ENCODE assay signal across 26 cellular contexts in the genomic region with DNA sequence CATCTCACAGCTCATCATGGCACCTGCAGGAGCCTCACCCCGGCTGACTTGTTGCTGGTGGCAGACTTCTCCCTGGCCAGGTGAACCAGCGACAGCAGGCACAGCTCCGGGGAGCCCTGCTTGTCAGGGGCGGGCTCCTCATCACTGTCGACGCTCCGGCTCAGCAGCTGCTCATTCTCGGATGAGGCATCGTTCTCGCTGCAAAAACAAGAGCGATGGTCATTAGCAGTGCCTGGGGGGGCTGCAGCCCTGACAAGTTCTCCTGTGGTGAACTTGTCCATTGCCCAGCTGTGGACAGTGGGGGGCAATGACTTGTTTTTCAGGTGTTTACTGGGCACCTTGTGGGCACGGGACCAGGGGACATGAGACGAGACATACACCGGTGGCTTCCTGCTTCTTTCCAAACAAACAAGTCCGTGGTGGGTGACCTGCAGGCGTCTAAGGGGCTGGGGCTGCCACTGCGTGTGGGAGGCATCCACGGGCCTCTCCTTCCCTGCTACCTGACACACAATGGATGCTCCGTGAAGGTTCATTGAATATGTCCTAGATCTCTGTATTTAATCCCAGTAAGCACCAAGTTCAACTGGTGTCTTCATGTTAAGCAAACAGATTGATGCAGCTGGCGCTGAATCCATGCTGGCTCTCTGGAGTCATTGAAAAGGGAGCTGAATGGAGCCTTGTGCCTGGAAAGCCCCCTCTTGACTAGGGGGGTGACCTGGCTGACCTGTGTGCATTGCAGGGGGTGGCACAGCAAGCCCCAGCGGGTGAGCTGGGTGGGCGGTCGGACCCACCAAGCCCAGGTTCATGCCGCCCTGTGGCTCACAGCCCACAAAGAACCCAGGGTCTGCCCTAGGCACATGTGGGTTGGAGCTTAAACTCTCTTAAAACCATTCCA.
DNase-seq lines count a peak whose midpoint lies in the region.
"Had no signal": no experiment of that assay in that cellular context is flagged by ENCODE, and none has a peak within 500 bp of the region (broad histone marks: within the 10 kb centered on the region; RNA-seq: fewer than 3 reads in every experiment).

No MANE protein-coding gene starts in this region.

- H3K27me3 ChIP-seq in BLaER1 treated with 17β-estradiol and CSF1 and Interleukin-3, amounts not matched to agents 10 nM and 100 nM: no peaks in the 10 kb centered on the region
- H3K27me3 ChIP-seq: right lobe of liver had no signal

- peak overlapping the region in 7 of 11 experiments; percentile 15 to 46 (median 23); a peak in 10 of 22 replicates for H3K4me2 ChIP-seq in BLaER1 treated with 17β-estradiol and CSF1 and Interleukin-3, amounts not matched to agents 10 nM and 100 nM

- DNase-seq in NCI-H748 (lab: John Stamatoyannopoulos, UW; ENCODE audit: unreplicated experiment) (peak; percentile 7), NCI-H748 treated with DMSO at 0.1 percent for 48 hours (lab: John Stamatoyannopoulos, UW) (no peak), NCI-H146 (lab: John Stamatoyannopoulos, UW) (peak; percentile 78), islet precursor cell (peak; percentile 46), HCEC 1CT (no peak), inferior parietal cortex (ENCODE audit: extremely low spot score) (no peak), dedifferentiated amniotic fluid mesenchymal stem cell (ENCODE audit: extremely low spot score) (no peak)
- DNase-seq: ACHN; activated naive CD4-positive, alpha-beta T cell treated with anti-CD3 and anti-CD28 coated beads, Interleukin-2, amount 50 U/mL, for 16 hours; activated T-cell treated with anti-CD3 and anti-CD28 coated beads, Interleukin-2, amount 50 U/mL, for 4 hours; anterior cingulate cortex; caudate nucleus; CD4-positive, CD25-positive, alpha-beta regulatory T cell; DMS79; gastrocnemius medialis; GOT3; hypothalamus; kidney; NCI-H1930; NCI-H526; right lobe of liver; SHP77 treated with DMSO at 0.1 percent for 48 hours; stimulated activated CD4-positive, alpha-beta T cell treated with anti-CD3 and anti-CD28 coated beads, Interleukin-15, amount 100 ng/mL, for 24 hours; T-helper 1 cell had no signal

- no peaks in the 10 kb centered on the region for H3K9me3 ChIP-seq in BLaER1 treated with 17β-estradiol and CSF1 and Interleukin-3, amounts not matched to agents 10 nM and 100 nM (replicated peaks in 1 of 11)
- H3K9me3 ChIP-seq: gastrocnemius medialis, right lobe of liver had no signal

- no peaks in the 10 kb centered on the region for H3K36me3 ChIP-seq in BLaER1 treated with 17β-estradiol and CSF1 and Interleukin-3, amounts not matched to agents 10 nM and 100 nM
- H3K36me3 ChIP-seq: gastrocnemius medialis, right lobe of liver had no signal

- peaks cover 0 to 17% (median 0%) of the 10 kb centered on the region in 10 experiments; a peak in 7 of 20 replicates for H3K4me1 ChIP-seq in BLaER1 treated with 17β-estradiol and CSF1 and Interleukin-3, amounts not matched to agents 10 nM and 100 nM
- H3K4me1 ChIP-seq: gastrocnemius medialis had no signal

- H3K9ac ChIP-seq in BLaER1 treated with 17β-estradiol and CSF1 and Interleukin-3, amounts not matched to agents 10 nM and 100 nM: no peak overlapping the region

- no peaks in the 10 kb centered on the region for H4K20me1 ChIP-seq in BLaER1 treated with 17β-estradiol and CSF1 and Interleukin-3, amounts not matched to agents 10 nM and 100 nM

- no peak overlapping the region for H3K4me3 ChIP-seq in BLaER1 treated with 17β-estradiol and CSF1 and Interleukin-3, amounts not matched to agents 10 nM and 100 nM
- H3K4me3 ChIP-seq: gastrocnemius medialis, K562, right lobe of liver had no signal

- no peak overlapping the region for H3K27ac ChIP-seq in BLaER1 treated with 17β-estradiol and CSF1 and Interleukin-3, amounts not matched to agents 10 nM and 100 nM
- H3K27ac ChIP-seq: gastrocnemius medialis, right lobe of liver had no signal

Comparison
In these comparisons a context has a peak if more than half of its experiments do, and no peak if none do; other contexts are left out.
1. DNase-seq: peak in NCI-H748 (single experiment), NCI-H146 (single experiment) and islet precursor cell (single experiment); none in NCI-H748 treated with DMSO at 0.1 percent for 48 hours (single experiment), HCEC 1CT (single experiment), inferior parietal cortex (single experiment) and dedifferentiated amniotic fluid mesenchymal stem cell (single experiment).